ENCODE assay signal across 8 cellular contexts in genomic region chr14:93936245-93936644, GRCh38. TPM values are rescaled to one million over a fixed set of nuclear protein-coding genes. Genes with fewer than 3 reads are reported as not detected.
DNase-seq lines count a peak whose midpoint lies in the region; ATAC-seq and TF ChIP-seq lines count a peak whose summit lies in the region.

No MANE protein-coding gene starts in this region.

- peaks cover under 1 to 4% of the 10 kb centered on the region in 2 experiments; a peak in 2 of 4 replicates for H3K4me1 ChIP-seq in SK-N-SH (ENCODE audit: control insufficient read depth in 1 of 2, insufficient read depth in 2 of 2, low read depth in 1 of 2, low read length in 1 of 2)

- H3K9me2 ChIP-seq in SK-N-SH: no peaks in the 10 kb centered on the region

- no peaks in the 10 kb centered on the region for H3K79me2 ChIP-seq in SK-N-SH (ENCODE audit: insufficient read depth)

- H3K4me1 Mint-ChIP-seq in activated CD4-positive, alpha-beta memory T cell treated with anti-CD3 and anti-CD28 coated beads, Interleukin-2, amount 10 ng/mL, durations not matched to agents 7 days and 5 days: peaks cover 29% of the 10 kb centered on the region
- H3K4me1 Mint-ChIP-seq in immature natural killer cell: peaks cover 8 to 9% of the 10 kb centered on the region in 2 donors

- H3K27ac Mint-ChIP-seq in activated CD4-positive, alpha-beta memory T cell treated with anti-CD3 and anti-CD28 coated beads, Interleukin-2, amount 10 ng/mL, durations not matched to agents 7 days and 5 days: no peak overlapping the region
- H3K27ac Mint-ChIP-seq in immature natural killer cell: no peak overlapping the region

- H3K36me3 ChIP-seq in SK-N-SH (replicated peaks in 1 of 2; ENCODE audit: control insufficient read depth in 1 of 2, insufficient read depth in 2 of 2, low read length in 1 of 2): no peaks in the 10 kb centered on the region

- peak; percentile 17 for DNase-seq in DMS114 treated with DMSO at 0.1 percent for 48 hours (lab: John Stamatoyannopoulos, UW; ENCODE audit: unreplicated experiment)
- DNase-seq in SK-N-SH: peak; percentile 61
- DNase-seq in iPS DF 19.7 (ENCODE audit: low read depth, low spot score): peak; percentile 38
- DNase-seq in activated CD4-positive, alpha-beta memory T cell treated with anti-CD3 and anti-CD28 coated beads, Interleukin-2, amount 10 ng/mL, durations not matched to agents 7 days and 5 days: no peak
- DNase-seq in islet precursor cell: no peak
- no peak for DNase-seq in immature natural killer cell
- no peak for DNase-seq in GM19240 (ENCODE audit: insufficient read length, low spot score)

- peaks cover 76% of the 10 kb centered on the region for H3K36me3 Mint-ChIP-seq in activated CD4-positive, alpha-beta memory T cell treated with anti-CD3 and anti-CD28 coated beads, Interleukin-2, amount 10 ng/mL, durations not matched to agents 7 days and 5 days (ENCODE audit: low read depth)
- H3K36me3 Mint-ChIP-seq in immature natural killer cell: no peaks in the 10 kb centered on the region

- POLR2A ChIA-PET in SK-N-SH (lab: Yijun Ruan, JAX): no interaction called here
- POLR2A ChIA-PET in activated CD4-positive, alpha-beta memory T cell treated with anti-CD3 and anti-CD28 coated beads, Interleukin-2, amount 10 ng/mL, durations not matched to agents 7 days and 5 days (lab: Charles Lee): interaction anchor here (0.8 to 6.1 kb wide), 3 partner anchors 35 to 64 kb away, joined by 3 to 79 read pairs (median 15); no protein-coding TSS in a partner anchor

- ATAC-seq in HG03139 (IDR thresholded peaks at IDR 0.05; ENCODE audit: unreplicated experiment): peak; percentile 34

- CTCF ChIA-PET in SK-N-SH (lab: Yijun Ruan, JAX): interaction anchor here (0.6 to 7.8 kb wide), 43 partner anchors 9 to 318 kb away, joined by 3 to 219 read pairs (median 4); partner anchors contain the start of genes CCDC197 and FAM181A
- CTCF ChIA-PET in activated CD4-positive, alpha-beta memory T cell treated with anti-CD3 and anti-CD28 coated beads, Interleukin-2, amount 10 ng/mL, durations not matched to agents 7 days and 5 days (lab: Charles Lee): interaction anchor here (1.0 to 11.2 kb wide), 12 partner anchors 10 to 200 kb away, joined by 3 to 354 read pairs (median 6); partner anchors contain the start of genes ASB2 and CCDC197

- H3K4me3 Mint-ChIP-seq in activated CD4-positive, alpha-beta memory T cell treated with anti-CD3 and anti-CD28 coated beads, Interleukin-2, amount 10 ng/mL, durations not matched to agents 7 days and 5 days: no peak overlapping the region
- H3K4me3 Mint-ChIP-seq in immature natural killer cell: no peak overlapping the region

- no peak for TF ChIP-seq EP300 in SK-N-SH (IDR thresholded peaks at IDR 0.05; ENCODE audit: borderline replicate concordance in 1 of 2, low read depth in 1 of 2, low read length in 1 of 2)

- H3K4me2 ChIP-seq in SK-N-SH: no peak overlapping the region

- peak; percentile 58 for TF ChIP-seq RAD21 in SK-N-SH (IDR thresholded peaks at IDR 0.05; ENCODE audit: low read length)

- 17% methylated on average over 5 of the region's 5 CpGs for WGBS in SK-N-SH (ENCODE audit: low lambda C conversion rate)

- H3K4me3 ChIP-seq in SK-N-SH (ENCODE audit: low read depth in 2 of 2, low read length in 1 of 2): no peak overlapping the region

- H4K20me1 ChIP-seq in SK-N-SH (ENCODE audit: insufficient read depth): no peaks in the 10 kb centered on the region

- H3K27me3 Mint-ChIP-seq in activated CD4-positive, alpha-beta memory T cell treated with anti-CD3 and anti-CD28 coated beads, Interleukin-2, amount 10 ng/mL, durations not matched to agents 7 days and 5 days: no peaks in the 10 kb centered on the region
- H3K27me3 Mint-ChIP-seq in immature natural killer cell (ENCODE audit: low read depth in 3 of 3): peaks cover 0 to 6% (median 4%) of the 10 kb centered on the region in 3 donors

- peaks cover 41% of the 10 kb centered on the region for H3K27me3 ChIP-seq in SK-N-SH (ENCODE audit: insufficient read depth)

- H2AFZ ChIP-seq in SK-N-SH (ENCODE audit: low read depth): no peak overlapping the region

- H3K27ac ChIP-seq in SK-N-SH (ENCODE audit: low read depth in 2 of 2, low read length in 1 of 2): no peak overlapping the region

- no peaks in the 10 kb centered on the region for H3K9me3 Mint-ChIP-seq in activated CD4-positive, alpha-beta memory T cell treated with anti-CD3 and anti-CD28 coated beads, Interleukin-2, amount 10 ng/mL, durations not matched to agents 7 days and 5 days
- H3K9me3 Mint-ChIP-seq in immature natural killer cell: no peaks in the 10 kb centered on the region

- peak; percentile 53 for TF ChIP-seq CTCF in SK-N-SH (IDR thresholded peaks at IDR 0.05)

- H3K9ac ChIP-seq in SK-N-SH: no peak overlapping the region

- H3F3A ChIP-seq in SK-N-SH (replicated peaks; ENCODE audit: insufficient read depth): no peaks in the 10 kb centered on the region

- no peaks in the 10 kb centered on the region for H3K9me3 ChIP-seq in SK-N-SH

TF ChIP-seq in SK-N-SH, 30 proteins besides CTCF, POLR2A, EP300 and RAD21:
- TF ChIP-seq IRF3 (IDR thresholded peaks at IDR 0.05; ENCODE audit: low read depth, low read length) (no peak), SMC3 (IDR thresholded peaks at IDR 0.05; ENCODE audit: low read depth, low read length) (peak; percentile 26; the same call in 1 of the 2 replicates)

RNA-seq across cellular contexts. Expression of gene FAM181A, which starts 9.1 kb away (rescaled TPM):
- polyA plus RNA-seq in SK-N-SH (2012; rRNA removed) (not detected in 2 replicates), immature natural killer cell (not detected)
- polyA plus RNA-seq in SK-N-SH (2012; cell fraction: cytosol; rRNA removed): not detected in 2 replicates
- not detected in 2 replicates for polyA plus RNA-seq in SK-N-SH (2012; cell fraction: nucleus; rRNA removed)
- total RNA-seq in activated CD4-positive, alpha-beta memory T cell treated with anti-CD3 and anti-CD28 coated beads, Interleukin-2, amount 10 ng/mL, durations not matched to agents 7 days and 5 days: not detected

RNA-seq across cellular contexts. Expression of gene ASB2, which starts 40.1 kb away (rescaled TPM):
- polyA plus RNA-seq in SK-N-SH (2012; rRNA removed) (0.13 and 0.15 TPM in 2 replicates), immature natural killer cell (1 to 10 TPM; 1.4 to 4.2 (median 2.7) TPM)
- 0.01 and 0.03 TPM in 2 replicates for polyA plus RNA-seq in SK-N-SH (2012; cell fraction: cytosol; rRNA removed)
- polyA plus RNA-seq in SK-N-SH (2012; cell fraction: nucleus; rRNA removed): 0.20 and 0.33 TPM in 2 replicates
- total RNA-seq in activated CD4-positive, alpha-beta memory T cell treated with anti-CD3 and anti-CD28 coated beads, Interleukin-2, amount 10 ng/mL, durations not matched to agents 7 days and 5 days: 10 to 100 TPM; 93.9 to 99.3 TPM

Comparison
In these comparisons a context has a peak if more than half of its experiments do, and no peak if none do; other contexts are left out.
1. DNase-seq: peak in DMS114 treated with DMSO at 0.1 percent for 48 hours (single experiment), SK-N-SH (single experiment) and iPS DF 19.7 (single experiment); none in activated CD4-positive, alpha-beta memory T cell treated with anti-CD3 and anti-CD28 coated beads, Interleukin-2, amount 10 ng/mL, durations not matched to agents 7 days and 5 days (single experiment), islet precursor cell (single experiment), immature natural killer cell (0 of 3) and GM19240 (single experiment).